ENCODE assay signal across 24 cellular contexts in genomic region chr4:137387924-137388323, GRCh38.
A peak's percentile ranks its signal among the peaks of the same experiment; 100 is the strongest.
DNase-seq lines count a peak whose midpoint lies in the region; FAIRE-seq and TF ChIP-seq lines count a peak whose summit lies in the region.
"Had no signal": no experiment of that assay in that cellular context is flagged by ENCODE, and none has a peak within 500 bp of the region (broad histone marks: within the 10 kb centered on the region; RNA-seq: fewer than 3 reads in every experiment).

No MANE protein-coding gene starts in this region.

- H3K4me1 Mint-ChIP-seq in nephron: peaks cover 28% of the 10 kb centered on the region

- H3K27me3 ChIP-seq in colonic mucosa: no peaks in the 10 kb centered on the region
- H3K27me3 ChIP-seq: right atrium auricular region, SJSA1, tibial artery had no signal

- DNase-seq in AG08395 (ENCODE audit: low spot score) (peak; percentile 56), LHCN-M2 (ENCODE audit: low read depth) (peak; percentile 37), epithelial cell of esophagus (ENCODE audit: low read depth) (peak; percentile 10), NOMO-1 treated with dmso at 0.1 percent for 144 hours (lab: John Stamatoyannopoulos, UW; ENCODE audit: unreplicated experiment) (no peak), urothelium cell line (ENCODE audit: low spot score) (no peak), cardiac septum (ENCODE audit: low spot score) (no peak), colonic mucosa (no peak)
- DNase-seq: activated CD8-positive, alpha-beta memory T cell treated with anti-CD3 and anti-CD28 coated beads for 24 hours; caudate nucleus; COR-L47; effector memory CD8-positive, alpha-beta T cell; left ventricle myocardium superior; NCI-H1105; NCI-H69; nucleus accumbens; PC-3; stimulated activated naive CD4-positive, alpha-beta T cell; T-helper 9 cell; tibial artery had no signal

- no peak overlapping the region for H3K9ac ChIP-seq in colonic mucosa (ENCODE audit: low read depth in 2 of 2, low read length in 2 of 2)

- no peaks in the 10 kb centered on the region for H3K4me1 ChIP-seq in colonic mucosa
- H3K4me1 ChIP-seq: right atrium auricular region, SJSA1 had no signal

- H3K4me3 ChIP-seq in epithelial cell of esophagus (ENCODE audit: low read length) (no peak overlapping the region), colonic mucosa (no peak overlapping the region)
- H3K4me3 ChIP-seq: right atrium auricular region, SJSA1, tibial artery had no signal

- no peak overlapping the region for H3K27ac ChIP-seq in colonic mucosa
- H3K27ac ChIP-seq: right atrium auricular region, SJSA1, tibial artery had no signal

- no peaks in the 10 kb centered on the region for H3K36me3 Mint-ChIP-seq in nephron (ENCODE audit: low read depth)
- H3K36me3 Mint-ChIP-seq: activated naive CD8-positive, alpha-beta T cell had no signal

- H3K27me3 Mint-ChIP-seq in nephron (ENCODE audit: low read depth): no peaks in the 10 kb centered on the region
- H3K27me3 Mint-ChIP-seq: activated naive CD8-positive, alpha-beta T cell; effector memory CD8-positive, alpha-beta T cell had no signal

- no peak overlapping the region for H3K4me3 Mint-ChIP-seq in nephron
- H3K4me3 Mint-ChIP-seq: activated naive CD8-positive, alpha-beta T cell; effector memory CD8-positive, alpha-beta T cell had no signal

- H3K9me3 ChIP-seq in colonic mucosa: no peaks in the 10 kb centered on the region
- H3K9me3 ChIP-seq: right atrium auricular region, SJSA1, tibial artery had no signal

- intact Hi-C loops in cardiac septum (cut with DNase I) (no loop called here), colonic mucosa (cut with DNase I) (no loop called here)

- no peaks in the 10 kb centered on the region for H3K9me3 Mint-ChIP-seq in nephron

- no peak for TF ChIP-seq CTCF in epithelial cell of esophagus (IDR thresholded peaks at IDR 0.05; ENCODE audit: insufficient read depth, low read depth, low read length, missing control alignments)
- no peak for TF ChIP-seq CTCF in nephron (IDR thresholded peaks at IDR 0.05; ENCODE audit: unreplicated experiment in 3 of 3)
- no peak for TF ChIP-seq CTCF in colonic mucosa (IDR thresholded peaks at IDR 0.05)

- peak overlapping the region; percentile 21 to 46 (median 38) for H3K27ac Mint-ChIP-seq in nephron
- H3K27ac Mint-ChIP-seq: activated naive CD8-positive, alpha-beta T cell; effector memory CD8-positive, alpha-beta T cell had no signal

- H3K36me3 ChIP-seq in colonic mucosa: no peaks in the 10 kb centered on the region
- H3K36me3 ChIP-seq: right atrium auricular region, SJSA1, tibial artery had no signal

- FAIRE-seq in urothelium cell line (lab: Jason Lieb, UNC): no peak
- FAIRE-seq: GM19239 had no signal

Comparison
In these comparisons a context has a peak if more than half of its experiments do, and no peak if none do; other contexts are left out.
1. DNase-seq: peak in AG08395 (single experiment), LHCN-M2 (single experiment) and epithelial cell of esophagus (single experiment); none in NOMO-1 treated with dmso at 0.1 percent for 144 hours (single experiment), urothelium cell line (single experiment), cardiac septum (single experiment) and colonic mucosa (single experiment).